Comparison of ENCODE assay signal across 1 cellular context in genomic region chr14:75278422-75279152, GRCh38.
TF ChIP-seq lines count a peak whose summit lies in the region.

TSS of gene FOS (plus strand) at chr14:75278828. CDS start at chr14:75278983, 155 bp downstream.

TF ChIP-seq in HepG2, 621 proteins besides CTCF, POLR2A, EP300 and RAD21 (continued from another document and continues in another):
- peak; percentile 44; the same call in 1 of the 2 replicates for TF ChIP-seq SP4 (CRISPR knock-in tag; IDR thresholded peaks at IDR 0.05)
- TF ChIP-seq, protein P1, sequence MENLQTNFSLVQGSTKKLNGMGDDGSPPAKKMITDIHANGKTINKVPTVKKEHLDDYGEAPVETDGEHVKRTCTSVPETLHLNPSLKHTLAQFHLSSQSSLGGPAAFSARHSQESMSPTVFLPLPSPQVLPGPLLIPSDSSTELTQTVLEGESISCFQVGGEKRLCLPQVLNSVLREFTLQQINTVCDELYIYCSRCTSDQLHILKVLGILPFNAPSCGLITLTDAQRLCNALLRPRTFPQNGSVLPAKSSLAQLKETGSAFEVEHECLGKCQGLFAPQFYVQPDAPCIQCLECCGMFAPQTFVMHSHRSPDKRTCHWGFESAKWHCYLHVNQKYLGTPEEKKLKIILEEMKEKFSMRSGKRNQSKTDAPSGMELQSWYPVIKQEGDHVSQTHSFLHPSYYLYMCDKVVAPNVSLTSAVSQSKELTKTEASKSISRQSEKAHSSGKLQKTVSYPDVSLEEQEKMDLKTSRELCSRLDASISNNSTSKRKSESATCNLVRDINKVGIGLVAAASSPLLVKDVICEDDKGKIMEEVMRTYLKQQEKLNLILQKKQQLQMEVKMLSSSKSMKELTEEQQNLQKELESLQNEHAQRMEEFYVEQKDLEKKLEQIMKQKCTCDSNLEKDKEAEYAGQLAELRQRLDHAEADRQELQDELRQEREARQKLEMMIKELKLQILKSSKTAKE (CRISPR knock-in tag; IDR thresholded peaks at IDR 0.05; ENCODE audit: borderline replicate concordance), result 0 out of 2 replicates have a peak, but pooled peaks have one; percentile 37
- TF ChIP-seq FOXP4 (CRISPR knock-in tag; IDR thresholded peaks at IDR 0.05), result peak; percentile 17; the same call in 1 of the 2 replicates
- TF ChIP-seq TOE1 (CRISPR knock-in tag; IDR thresholded peaks at IDR 0.05), result no peak
- TF ChIP-seq ZNF180 (CRISPR knock-in tag; IDR thresholded peaks at IDR 0.05; ENCODE audit: borderline replicate concordance, low read depth), result no peak; the same call in 1 of the 2 replicates
- TF ChIP-seq, protein P2, sequence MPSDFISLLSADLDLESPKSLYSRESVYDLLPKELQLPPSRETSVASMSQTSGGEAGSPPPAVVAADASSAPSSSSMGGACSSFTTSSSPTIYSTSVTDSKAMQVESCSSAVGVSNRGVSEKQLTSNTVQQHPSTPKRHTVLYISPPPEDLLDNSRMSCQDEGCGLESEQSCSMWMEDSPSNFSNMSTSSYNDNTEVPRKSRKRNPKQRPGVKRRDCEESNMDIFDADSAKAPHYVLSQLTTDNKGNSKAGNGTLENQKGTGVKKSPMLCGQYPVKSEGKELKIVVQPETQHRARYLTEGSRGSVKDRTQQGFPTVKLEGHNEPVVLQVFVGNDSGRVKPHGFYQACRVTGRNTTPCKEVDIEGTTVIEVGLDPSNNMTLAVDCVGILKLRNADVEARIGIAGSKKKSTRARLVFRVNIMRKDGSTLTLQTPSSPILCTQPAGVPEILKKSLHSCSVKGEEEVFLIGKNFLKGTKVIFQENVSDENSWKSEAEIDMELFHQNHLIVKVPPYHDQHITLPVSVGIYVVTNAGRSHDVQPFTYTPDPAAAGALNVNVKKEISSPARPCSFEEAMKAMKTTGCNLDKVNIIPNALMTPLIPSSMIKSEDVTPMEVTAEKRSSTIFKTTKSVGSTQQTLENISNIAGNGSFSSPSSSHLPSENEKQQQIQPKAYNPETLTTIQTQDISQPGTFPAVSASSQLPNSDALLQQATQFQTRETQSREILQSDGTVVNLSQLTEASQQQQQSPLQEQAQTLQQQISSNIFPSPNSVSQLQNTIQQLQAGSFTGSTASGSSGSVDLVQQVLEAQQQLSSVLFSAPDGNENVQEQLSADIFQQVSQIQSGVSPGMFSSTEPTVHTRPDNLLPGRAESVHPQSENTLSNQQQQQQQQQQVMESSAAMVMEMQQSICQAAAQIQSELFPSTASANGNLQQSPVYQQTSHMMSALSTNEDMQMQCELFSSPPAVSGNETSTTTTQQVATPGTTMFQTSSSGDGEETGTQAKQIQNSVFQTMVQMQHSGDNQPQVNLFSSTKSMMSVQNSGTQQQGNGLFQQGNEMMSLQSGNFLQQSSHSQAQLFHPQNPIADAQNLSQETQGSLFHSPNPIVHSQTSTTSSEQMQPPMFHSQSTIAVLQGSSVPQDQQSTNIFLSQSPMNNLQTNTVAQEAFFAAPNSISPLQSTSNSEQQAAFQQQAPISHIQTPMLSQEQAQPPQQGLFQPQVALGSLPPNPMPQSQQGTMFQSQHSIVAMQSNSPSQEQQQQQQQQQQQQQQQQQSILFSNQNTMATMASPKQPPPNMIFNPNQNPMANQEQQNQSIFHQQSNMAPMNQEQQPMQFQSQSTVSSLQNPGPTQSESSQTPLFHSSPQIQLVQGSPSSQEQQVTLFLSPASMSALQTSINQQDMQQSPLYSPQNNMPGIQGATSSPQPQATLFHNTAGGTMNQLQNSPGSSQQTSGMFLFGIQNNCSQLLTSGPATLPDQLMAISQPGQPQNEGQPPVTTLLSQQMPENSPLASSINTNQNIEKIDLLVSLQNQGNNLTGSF (CRISPR knock-in tag; IDR thresholded peaks at IDR 0.05), result no peak
- TF ChIP-seq, protein P3, sequence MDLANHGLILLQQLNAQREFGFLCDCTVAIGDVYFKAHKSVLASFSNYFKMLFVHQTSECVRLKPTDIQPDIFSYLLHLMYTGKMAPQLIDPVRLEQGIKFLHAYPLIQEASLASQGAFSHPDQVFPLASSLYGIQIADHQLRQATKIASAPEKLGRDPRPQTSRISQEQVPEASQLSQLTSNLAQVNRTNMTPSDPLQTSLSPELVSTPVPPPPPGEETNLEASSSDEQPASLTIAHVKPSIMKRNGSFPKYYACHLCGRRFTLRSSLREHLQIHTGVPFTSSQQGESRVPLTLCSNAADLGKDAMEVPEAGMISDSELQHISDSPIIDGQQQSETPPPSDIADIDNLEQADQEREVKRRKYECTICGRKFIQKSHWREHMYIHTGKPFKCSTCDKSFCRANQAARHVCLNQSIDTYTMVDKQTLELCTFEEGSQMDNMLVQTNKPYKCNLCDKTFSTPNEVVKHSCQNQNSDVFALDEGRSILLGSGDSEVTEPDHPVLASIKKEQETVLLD (CRISPR knock-in tag; IDR thresholded peaks at IDR 0.05; ENCODE audit: low read depth), result 0 out of 2 replicates have a peak, but pooled peaks have one; percentile 21
- TF ChIP-seq FOXK1 (CRISPR knock-in tag; IDR thresholded peaks at IDR 0.05; ENCODE audit: borderline replicate concordance, low read depth), result no peak
- TF ChIP-seq ZNF878 (CRISPR knock-in tag; IDR thresholded peaks at IDR 0.05), result no peak
- TF ChIP-seq, protein P4, sequence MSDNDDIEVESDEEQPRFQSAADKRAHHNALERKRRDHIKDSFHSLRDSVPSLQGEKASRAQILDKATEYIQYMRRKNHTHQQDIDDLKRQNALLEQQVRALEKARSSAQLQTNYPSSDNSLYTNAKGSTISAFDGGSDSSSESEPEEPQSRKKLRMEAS (IDR thresholded peaks at IDR 0.05), result peak; percentile 63; the same call in 1 of the 2 replicates
- 0 out of 2 replicates have a peak, but pooled peaks have one; percentile 35 for TF ChIP-seq ZNF264 (CRISPR knock-in tag; IDR thresholded peaks at IDR 0.05)
- TF ChIP-seq CBX5 (CRISPR knock-in tag; IDR thresholded peaks at IDR 0.05; ENCODE audit: borderline replicate concordance), result no peak
- TF ChIP-seq ATM (IDR thresholded peaks at IDR 0.05; ENCODE audit: borderline replicate concordance), result no peak
- TF ChIP-seq SIN3A (IDR thresholded peaks at IDR 0.05; ENCODE audit: borderline replicate concordance, low read depth, low read length), result peak; percentile 56; the same call in 1 of the 2 replicates
- TF ChIP-seq CC2D1A (CRISPR knock-in tag; IDR thresholded peaks at IDR 0.05), result no peak
- 0 out of 2 replicates have a peak, but pooled peaks have one; percentile 28 for TF ChIP-seq ZZZ3 (CRISPR knock-in tag; IDR thresholded peaks at IDR 0.05; ENCODE audit: borderline replicate concordance)
- TF ChIP-seq TSC22D2 (CRISPR knock-in tag; IDR thresholded peaks at IDR 0.05; ENCODE audit: borderline replicate concordance), result no peak
- peak; percentile 55; the same call in 1 of the 2 replicates for TF ChIP-seq NR1H2 (CRISPR knock-in tag; IDR thresholded peaks at IDR 0.05; ENCODE audit: borderline replicate concordance, low read depth)
- no peak for TF ChIP-seq RORA (CRISPR knock-in tag; IDR thresholded peaks at IDR 0.05)
- no peak for TF ChIP-seq SMYD3 (CRISPR knock-in tag; IDR thresholded peaks at IDR 0.05)
- no peak for TF ChIP-seq SRSF9 (IDR thresholded peaks at IDR 0.05; ENCODE audit: borderline replicate concordance, insufficient read depth, low read depth, low read length, poor library complexity, severe bottlenecking)
- TF ChIP-seq ETV6 (CRISPR knock-in tag; conservative IDR thresholded peaks at IDR 0.05), result no peak
- TF ChIP-seq ZNF101 (CRISPR knock-in tag; IDR thresholded peaks at IDR 0.05; ENCODE audit: borderline replicate concordance, low read depth), result no peak
- TF ChIP-seq ZNF510 (CRISPR knock-in tag; IDR thresholded peaks at IDR 0.05; ENCODE audit: low read depth), result no peak
- TF ChIP-seq, protein P5, sequence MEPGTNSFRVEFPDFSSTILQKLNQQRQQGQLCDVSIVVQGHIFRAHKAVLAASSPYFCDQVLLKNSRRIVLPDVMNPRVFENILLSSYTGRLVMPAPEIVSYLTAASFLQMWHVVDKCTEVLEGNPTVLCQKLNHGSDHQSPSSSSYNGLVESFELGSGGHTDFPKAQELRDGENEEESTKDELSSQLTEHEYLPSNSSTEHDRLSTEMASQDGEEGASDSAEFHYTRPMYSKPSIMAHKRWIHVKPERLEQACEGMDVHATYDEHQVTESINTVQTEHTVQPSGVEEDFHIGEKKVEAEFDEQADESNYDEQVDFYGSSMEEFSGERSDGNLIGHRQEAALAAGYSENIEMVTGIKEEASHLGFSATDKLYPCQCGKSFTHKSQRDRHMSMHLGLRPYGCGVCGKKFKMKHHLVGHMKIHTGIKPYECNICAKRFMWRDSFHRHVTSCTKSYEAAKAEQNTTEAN (CRISPR knock-in tag; conservative IDR thresholded peaks at IDR 0.05), result no peak
- TF ChIP-seq ZSCAN25 (CRISPR knock-in tag; IDR thresholded peaks at IDR 0.05), result peak; percentile 17; the same call in 1 of the 2 replicates
- peak; percentile 81; the same call in 1 of the 2 replicates for TF ChIP-seq ZNF224 (CRISPR knock-in tag; IDR thresholded peaks at IDR 0.05)
- TF ChIP-seq SNAPC2 (CRISPR knock-in tag; IDR thresholded peaks at IDR 0.05), result no peak
- no peak for TF ChIP-seq ZNF562 (CRISPR knock-in tag; IDR thresholded peaks at IDR 0.05; ENCODE audit: borderline replicate concordance)
- no peak for TF ChIP-seq ZFYVE20 (CRISPR knock-in tag; IDR thresholded peaks at IDR 0.05; ENCODE audit: borderline replicate concordance, low read depth)
- TF ChIP-seq, protein P6, sequence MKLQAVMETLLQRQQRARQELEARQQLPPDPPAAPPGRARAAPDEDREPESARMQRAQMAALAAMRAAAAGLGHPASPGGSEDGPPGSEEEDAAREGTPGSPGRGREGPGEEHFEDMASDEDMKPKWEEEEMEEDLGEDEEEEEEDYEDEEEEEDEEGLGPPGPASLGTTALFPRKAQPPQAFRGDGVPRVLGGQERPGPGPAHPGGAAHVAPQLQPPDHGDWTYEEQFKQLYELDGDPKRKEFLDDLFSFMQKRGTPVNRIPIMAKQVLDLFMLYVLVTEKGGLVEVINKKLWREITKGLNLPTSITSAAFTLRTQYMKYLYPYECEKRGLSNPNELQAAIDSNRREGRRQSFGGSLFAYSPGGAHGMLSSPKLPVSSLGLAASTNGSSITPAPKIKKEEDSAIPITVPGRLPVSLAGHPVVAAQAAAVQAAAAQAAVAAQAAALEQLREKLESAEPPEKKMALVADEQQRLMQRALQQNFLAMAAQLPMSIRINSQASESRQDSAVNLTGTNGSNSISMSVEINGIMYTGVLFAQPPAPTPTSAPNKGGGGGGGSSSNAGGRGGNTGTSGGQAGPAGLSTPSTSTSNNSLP (IDR thresholded peaks at IDR 0.05; ENCODE audit: low read depth, low read length), result no peak; the same call in 1 of the 2 replicates
- no peak; the same call in 1 of the 2 replicates for TF ChIP-seq MIER3 (CRISPR knock-in tag; IDR thresholded peaks at IDR 0.05; ENCODE audit: borderline replicate concordance)
- no peak for TF ChIP-seq PLRG1 (conservative IDR thresholded peaks at IDR 0.05)
- 0 out of 2 replicates have a peak, but pooled peaks have one; percentile 12 for TF ChIP-seq ZNF567 (CRISPR knock-in tag; IDR thresholded peaks at IDR 0.05; ENCODE audit: borderline replicate concordance)
- no peak for TF ChIP-seq ZNF614 (CRISPR knock-in tag; IDR thresholded peaks at IDR 0.05; ENCODE audit: borderline replicate concordance)
- TF ChIP-seq, protein P7, sequence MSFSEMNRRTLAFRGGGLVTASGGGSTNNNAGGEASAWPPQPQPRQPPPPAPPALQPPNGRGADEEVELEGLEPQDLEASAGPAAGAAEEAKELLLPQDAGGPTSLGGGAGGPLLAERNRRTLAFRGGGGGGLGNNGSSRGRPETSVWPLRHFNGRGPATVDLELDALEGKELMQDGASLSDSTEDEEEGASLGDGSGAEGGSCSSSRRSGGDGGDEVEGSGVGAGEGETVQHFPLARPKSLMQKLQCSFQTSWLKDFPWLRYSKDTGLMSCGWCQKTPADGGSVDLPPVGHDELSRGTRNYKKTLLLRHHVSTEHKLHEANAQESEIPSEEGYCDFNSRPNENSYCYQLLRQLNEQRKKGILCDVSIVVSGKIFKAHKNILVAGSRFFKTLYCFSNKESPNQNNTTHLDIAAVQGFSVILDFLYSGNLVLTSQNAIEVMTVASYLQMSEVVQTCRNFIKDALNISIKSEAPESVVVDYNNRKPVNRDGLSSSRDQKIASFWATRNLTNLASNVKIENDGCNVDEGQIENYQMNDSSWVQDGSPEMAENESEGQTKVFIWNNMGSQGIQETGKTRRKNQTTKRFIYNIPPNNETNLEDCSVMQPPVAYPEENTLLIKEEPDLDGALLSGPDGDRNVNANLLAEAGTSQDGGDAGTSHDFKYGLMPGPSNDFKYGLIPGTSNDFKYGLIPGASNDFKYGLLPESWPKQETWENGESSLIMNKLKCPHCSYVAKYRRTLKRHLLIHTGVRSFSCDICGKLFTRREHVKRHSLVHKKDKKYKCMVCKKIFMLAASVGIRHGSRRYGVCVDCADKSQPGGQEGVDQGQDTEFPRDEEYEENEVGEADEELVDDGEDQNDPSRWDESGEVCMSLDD (CRISPR knock-in tag; IDR thresholded peaks at IDR 0.05; ENCODE audit: borderline replicate concordance), result no peak; the same call in 1 of the 2 replicates
- peak; percentile 64 for TF ChIP-seq MAZ (IDR thresholded peaks at IDR 0.05; ENCODE audit: borderline replicate concordance, low read depth, low read length)
- TF ChIP-seq MAZ (CRISPR knock-in tag; IDR thresholded peaks at IDR 0.05; ENCODE audit: low read depth), result peak; percentile 46; the same call in 1 of the 2 replicates
- peak; percentile 82 for TF ChIP-seq SRY (CRISPR knock-in tag; IDR thresholded peaks at IDR 0.05)
- no peak for TF ChIP-seq TAF15 (IDR thresholded peaks at IDR 0.05; ENCODE audit: low read depth, low read length, poor library complexity, severe bottlenecking)
- TF ChIP-seq ZNF572 (CRISPR knock-in tag; IDR thresholded peaks at IDR 0.05), result peak; percentile 95; the same call in 1 of the 2 replicates
